8 cellular contexts compared by ENCODE assay signal in genomic region chr15:80173022-80173759, GRCh38. TPM values are rescaled to one million over a fixed set of nuclear protein-coding genes. Genes with fewer than 3 reads are reported as not detected.
A peak's percentile ranks its signal among the peaks of the same experiment; 100 is the strongest.
DNase-seq lines count a peak whose midpoint lies in the region; ATAC-seq, FAIRE-seq and TF ChIP-seq lines count a peak whose summit lies in the region.

No MANE protein-coding gene starts in this region.

- H3K27ac Mint-ChIP-seq in activated naive CD4-positive, alpha-beta T cell treated with anti-CD3 and anti-CD28 coated beads, Interleukin-2, amount 10 ng/mL, durations not matched to agents 7 days and 5 days = no peak overlapping the region

- H3K36me3 ChIP-seq in SJCRH30 (no peaks in the 10 kb centered on the region), small intestine (ENCODE audit: control insufficient read depth in 2 of 2, insufficient read depth in 2 of 2, low read length in 2 of 2) (no peaks in the 10 kb centered on the region)

- no peak overlapping the region for H3K4me3 ChIP-seq in A549
- H3K4me3 ChIP-seq in GM12875 (ENCODE audit: low read depth, low read length) = no peak overlapping the region
- no peak overlapping the region for H3K4me3 ChIP-seq in SJCRH30
- H3K4me3 ChIP-seq in small intestine (ENCODE audit: low read depth in 1 of 2, low read length in 2 of 2) = no peak overlapping the region

- H3K36me3 Mint-ChIP-seq in activated naive CD4-positive, alpha-beta T cell treated with anti-CD3 and anti-CD28 coated beads, Interleukin-2, amount 10 ng/mL, durations not matched to agents 7 days and 5 days = peaks cover 8% of the 10 kb centered on the region

- TF ChIP-seq EP300 in A549 (IDR thresholded peaks at IDR 0.05) = no peak

- no peak overlapping the region for H3K27ac ChIP-seq in A549
- no peak overlapping the region for H3K27ac ChIP-seq in SJCRH30
- H3K27ac ChIP-seq in small intestine (ENCODE audit: low read depth in 1 of 2, low read length in 1 of 2) = no peak overlapping the region

- DNase-seq in A549 (ENCODE audit: low read depth in 1 of 2, low spot score in 1 of 2) (peak; percentile 74 to 79), SJCRH30 (peak; percentile 43 to 74), left ventricle myocardium superior (peak; percentile 65), small intestine (peak; percentile 80)
- peak; percentile 84 for DNase-seq in activated naive CD4-positive, alpha-beta T cell treated with anti-CD3 and anti-CD28 coated beads, Interleukin-2, amount 10 ng/mL, durations not matched to agents 7 days and 5 days

- 73% methylated on average over 9 of the region's 10 CpGs for WGBS in A549 (ENCODE audit: missing lambda C conversion rate)
- 61 to 69% (median 64%) methylated on average over 10 of the region's 10 CpGs for WGBS in small intestine, 3 donors

- TF ChIP-seq POLR2A in A549 (IDR thresholded peaks at IDR 0.05; ENCODE audit: low read length) = no peak

- FAIRE-seq in A549 (lab: Jason Lieb, UNC) (peak; percentile 36), small intestine (lab: Jason Lieb, UNC) (no peak)

- H3K4me1 ChIP-seq in A549 (no peaks in the 10 kb centered on the region), SJCRH30 (no peaks in the 10 kb centered on the region), small intestine (ENCODE audit: control insufficient read depth in 2 of 2, insufficient read depth in 1 of 2, low read depth in 1 of 2, low read length in 1 of 2) (no peaks in the 10 kb centered on the region)

- H3K9me3 ChIP-seq in A549 (no peaks in the 10 kb centered on the region; the same call in 2 of the 3 replicates), SJCRH30 (replicated peaks) (no peaks in the 10 kb centered on the region), small intestine (ENCODE audit: control insufficient read depth, low read depth) (no peaks in the 10 kb centered on the region)

- TF ChIP-seq CTCF in A549 (IDR thresholded peaks at IDR 0.05) (peak; percentile 73), GM12875 (IDR thresholded peaks at IDR 0.05; ENCODE audit: borderline replicate concordance, insufficient read depth, low read depth, low read length) (peak; percentile 83)

- CTCF ChIA-PET in A549 (lab: Yijun Ruan, JAX) = interaction anchor here (0.6 to 4.8 kb wide), 32 partner anchors 8 to 791 kb away, joined by 3 to 36 read pairs (median 4); partner anchors contain the start of genes MTHFS and ZFAND6
- CTCF ChIA-PET in activated naive CD4-positive, alpha-beta T cell treated with anti-CD3 and anti-CD28 coated beads, Interleukin-2, amount 10 ng/mL, durations not matched to agents 7 days and 5 days (lab: Charles Lee) = interaction anchor here (0.6 to 3.6 kb wide), 12 partner anchors 9 to 322 kb away, joined by 3 to 22 read pairs (median 3); partner anchors contain the start of gene ZFAND6

- peak; percentile 89 to 95 for TF ChIP-seq RAD21 in A549 (conservative IDR thresholded peaks at IDR 0.05 in 1 of 2, IDR thresholded peaks at IDR 0.05 in 1 of 2)

- ATAC-seq in A549 = peak; percentile 84 to 93
- peak; percentile 65 for ATAC-seq in HG03571 (IDR thresholded peaks at IDR 0.05; ENCODE audit: unreplicated experiment)
- ATAC-seq in left ventricle myocardium superior = peak; percentile 74
- no peak for ATAC-seq in GM18867 (IDR thresholded peaks at IDR 0.05; ENCODE audit: unreplicated experiment)

- no peak overlapping the region for H3K4me3 Mint-ChIP-seq in activated naive CD4-positive, alpha-beta T cell treated with anti-CD3 and anti-CD28 coated beads, Interleukin-2, amount 10 ng/mL, durations not matched to agents 7 days and 5 days

- no peak overlapping the region for H3K4me2 ChIP-seq in A549

- H3K27me3 Mint-ChIP-seq in activated naive CD4-positive, alpha-beta T cell treated with anti-CD3 and anti-CD28 coated beads, Interleukin-2, amount 10 ng/mL, durations not matched to agents 7 days and 5 days = no peaks in the 10 kb centered on the region

- no peaks in the 10 kb centered on the region for H3K4me1 Mint-ChIP-seq in activated naive CD4-positive, alpha-beta T cell treated with anti-CD3 and anti-CD28 coated beads, Interleukin-2, amount 10 ng/mL, durations not matched to agents 7 days and 5 days

- intact Hi-C loops in left ventricle myocardium superior (cut with micrococcal nuclease) = no loop called here

- POLR2A ChIA-PET in A549 (lab: Yijun Ruan, JAX) = interaction anchor here (0.7 to 1.0 kb wide), 3 partner anchors 20 to 320 kb away, joined by 3 to 4 read pairs (median 3); no protein-coding TSS in a partner anchor

- no peaks in the 10 kb centered on the region for H3K9me3 Mint-ChIP-seq in activated naive CD4-positive, alpha-beta T cell treated with anti-CD3 and anti-CD28 coated beads, Interleukin-2, amount 10 ng/mL, durations not matched to agents 7 days and 5 days

- H3K27me3 ChIP-seq in SJCRH30 (no peaks in the 10 kb centered on the region), small intestine (ENCODE audit: control insufficient read depth in 2 of 2, insufficient read depth in 2 of 2, low read length in 2 of 2) (no peaks in the 10 kb centered on the region)

TF ChIP-seq in A549, 52 proteins besides CTCF, POLR2A, EP300 and RAD21:
- TF ChIP-seq EHF (CRISPR knock-in tag; IDR thresholded peaks at IDR 0.05) (no peak), JUNB (IDR thresholded peaks at IDR 0.05) (no peak), CBX8 (IDR thresholded peaks at IDR 0.05) (no peak), SMC3 (IDR thresholded peaks at IDR 0.05) (peak; percentile 85), KDM1A (IDR thresholded peaks at IDR 0.05; ENCODE audit: low read depth) (no peak), CEBPB (IDR thresholded peaks at IDR 0.05) (peak; percentile 92 to 98)
- TF ChIP-seq, protein P1, sequence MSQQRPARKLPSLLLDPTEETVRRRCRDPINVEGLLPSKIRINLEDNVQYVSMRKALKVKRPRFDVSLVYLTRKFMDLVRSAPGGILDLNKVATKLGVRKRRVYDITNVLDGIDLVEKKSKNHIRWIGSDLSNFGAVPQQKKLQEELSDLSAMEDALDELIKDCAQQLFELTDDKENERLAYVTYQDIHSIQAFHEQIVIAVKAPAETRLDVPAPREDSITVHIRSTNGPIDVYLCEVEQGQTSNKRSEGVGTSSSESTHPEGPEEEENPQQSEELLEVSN (IDR thresholded peaks at IDR 0.05; ENCODE audit: borderline replicate concordance, low read depth) = no peak

RNA-seq across cellular contexts. Expression of gene FAH, which starts 20.4 kb away (rescaled TPM):
- 31.8 and 31.9 TPM in 2 replicates for polyA plus RNA-seq in A549 (2011; rRNA removed)
- polyA plus RNA-seq in A549 (2012; cell fraction: cytosol; rRNA removed) = 34.9 and 37.7 TPM in 2 replicates
- 36.1 and 37.1 TPM in 2 replicates for polyA plus RNA-seq in A549 (2012; cell fraction: nucleus; rRNA removed)
- polyA plus RNA-seq in A549 (2017; fragmentation: RNase III; extraction: RNeasy Plus Mini Kit Qiagen cat#74134 plus additional on column Dnase treatment) = 27.3 to 32.9 TPM (median 27.6 TPM) in 3 replicates
- 66.2 and 77.1 TPM in 2 replicates for polyA minus RNA-seq in A549 (2011; rRNA and poly(A)+ RNA removed)
- 19.0 and 20.6 TPM in 2 replicates for total RNA-seq in SJCRH30 (2014; rRNA removed; shearing (Covaris generic))
- total RNA-seq in left ventricle myocardium superior = 21.9 TPM
- polyA plus RNA-seq in small intestine = 10 to 100 TPM; 26.3 to 54.9 (median 42.5) TPM
